ENCODE assay signal across 10 cellular contexts in the genomic region with DNA sequence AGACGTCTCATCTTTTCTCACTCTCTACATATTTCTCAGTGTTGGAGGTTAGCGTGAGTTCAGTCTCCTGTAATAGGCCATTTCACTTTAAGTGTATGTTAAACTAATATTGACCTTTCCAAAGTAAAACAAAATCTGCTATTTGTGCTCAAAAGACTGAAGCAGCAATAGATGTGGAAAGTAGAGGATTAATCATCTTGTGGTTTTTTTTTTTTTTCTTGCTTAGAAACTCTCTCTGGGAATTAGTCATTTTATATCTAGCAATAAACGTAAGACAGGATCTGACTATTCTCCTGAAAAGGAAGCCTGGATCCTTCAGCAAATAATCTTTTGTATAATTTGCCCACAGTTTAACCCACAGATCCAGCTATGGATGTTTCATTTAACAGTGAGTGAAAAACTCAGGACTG.
DNase-seq lines count a peak whose midpoint lies in the region; ATAC-seq and TF ChIP-seq lines count a peak whose summit lies in the region.
"Had no signal": no experiment of that assay in that cellular context is flagged by ENCODE, and none has a peak within 500 bp of the region (broad histone marks: within the 10 kb centered on the region; RNA-seq: fewer than 3 reads in every experiment).

No MANE protein-coding gene starts in this region.

- H3K9ac ChIP-seq in BLaER1 treated with 17β-estradiol and CSF1 and Interleukin-3, amounts not matched to agents 10 nM and 100 nM, result no peak overlapping the region
- H3K9ac ChIP-seq in mesenchymal stem cell (ENCODE audit: low read length), result peak overlapping the region; percentile 69

- peak overlapping the region; percentile 50 for H2BK120ac ChIP-seq in mesenchymal stem cell (ENCODE audit: low read depth, low read length)

- H2BK15ac ChIP-seq in mesenchymal stem cell (ENCODE audit: low read depth, poor library complexity, severe bottlenecking), result peak overlapping the region; percentile 52

- H2AK5ac ChIP-seq in mesenchymal stem cell (ENCODE audit: low read length, severe bottlenecking), result peak overlapping the region; percentile 2

- H3K79me1 ChIP-seq in mesenchymal stem cell (replicated peaks; ENCODE audit: low read length, poor library complexity, severe bottlenecking), result peaks cover 6% of the 10 kb centered on the region

- no peak overlapping the region for H4K91ac ChIP-seq in mesenchymal stem cell (ENCODE audit: low read length)

- ATAC-seq in GM18520 (IDR thresholded peaks at IDR 0.05; ENCODE audit: unreplicated experiment) (no peak), GM21360 (IDR thresholded peaks at IDR 0.05; ENCODE audit: unreplicated experiment) (no peak), HG03280 (IDR thresholded peaks at IDR 0.05; ENCODE audit: unreplicated experiment) (no peak)

- H2BK5ac ChIP-seq in mesenchymal stem cell (ENCODE audit: low read depth, low read length, poor library complexity, severe bottlenecking), result no peak overlapping the region

- no CpG with 5 or more reads among the region's 3 CpGs for WGBS in mesenchymal stem cell

- H3K4me1 ChIP-seq in BLaER1 treated with 17β-estradiol and CSF1 and Interleukin-3, amounts not matched to agents 10 nM and 100 nM, result peaks cover 46 to 73% (median 54%) of the 10 kb centered on the region in 10 experiments
- H3K4me1 ChIP-seq in mesenchymal stem cell (ENCODE audit: control insufficient read depth, insufficient read depth, low read depth, low read length), result peaks cover 16% of the 10 kb centered on the region

- no peak overlapping the region for H3K4me3 ChIP-seq in BLaER1 treated with 17β-estradiol and CSF1 and Interleukin-3, amounts not matched to agents 10 nM and 100 nM
- H3K4me3 ChIP-seq in astrocyte of the cerebellum (ENCODE audit: low read depth, low read length) (no peak overlapping the region), mesenchymal stem cell (ENCODE audit: insufficient read depth in 1 of 2, low read depth in 1 of 2, low read length in 2 of 2) (peak overlapping the region in 1 of 2 experiments; percentile 31)

- H4K20me1 ChIP-seq in BLaER1 treated with 17β-estradiol and CSF1 and Interleukin-3, amounts not matched to agents 10 nM and 100 nM, result peaks cover 0 to 99% (median 0%) of the 10 kb centered on the region in 11 experiments; a peak in 6 of 22 replicates

- peaks cover 0 to 100% (median 6%) of the 10 kb centered on the region in 11 experiments; a peak in 11 of 22 replicates for H3K36me3 ChIP-seq in BLaER1 treated with 17β-estradiol and CSF1 and Interleukin-3, amounts not matched to agents 10 nM and 100 nM
- H3K36me3 ChIP-seq in mesenchymal stem cell (ENCODE audit: control insufficient read depth in 1 of 2, insufficient read depth in 2 of 2, low read depth in 1 of 2, low read length in 2 of 2), result peaks cover 35 to 97% of the 10 kb centered on the region in 2 experiments
- H3K36me3 ChIP-seq: neutrophil had no signal

- peak overlapping the region; percentile 40 to 94 for H3K18ac ChIP-seq in mesenchymal stem cell (ENCODE audit: low read depth in 1 of 2, low read length in 2 of 2)

- no peak overlapping the region for H3K14ac ChIP-seq in mesenchymal stem cell (ENCODE audit: low read length in 2 of 2)

- no peak overlapping the region for H3K4ac ChIP-seq in mesenchymal stem cell (ENCODE audit: low read depth in 1 of 2, low read length in 2 of 2)

- in situ Hi-C loops in astrocyte of the cerebellum (cut with HindIII; ENCODE audit: low sequenced_read_pairs), result no loop called here

- H2AFZ ChIP-seq in mesenchymal stem cell (ENCODE audit: low read depth, low read length), result no peak overlapping the region

- H3K9me3 ChIP-seq in BLaER1 treated with 17β-estradiol and CSF1 and Interleukin-3, amounts not matched to agents 10 nM and 100 nM (replicated peaks in 1 of 11), result peaks cover 19 to 29% (median 22%) of the 10 kb centered on the region in 11 experiments
- H3K9me3 ChIP-seq in mesenchymal stem cell (ENCODE audit: control insufficient read depth, low read length), result no peaks in the 10 kb centered on the region
- H3K9me3 ChIP-seq: neutrophil had no signal

- DNase-seq in HS-5 (ENCODE audit: low read depth) (peak; percentile 47), astrocyte of the cerebellum (ENCODE audit: low read depth) (peak; percentile 57), mesenchymal stem cell (peak; percentile 77), hypothalamus (lab: John Stamatoyannopoulos, UW) (no peak)
- DNase-seq: hippocampal formation had no signal

- peak overlapping the region in 8 of 11 experiments; percentile 23 to 82 (median 50); a peak in 12 of 22 replicates for H3K27ac ChIP-seq in BLaER1 treated with 17β-estradiol and CSF1 and Interleukin-3, amounts not matched to agents 10 nM and 100 nM
- H3K27ac ChIP-seq in mesenchymal stem cell (ENCODE audit: low read length, poor library complexity, severe bottlenecking), result peak overlapping the region; percentile 97
- H3K27ac ChIP-seq: neutrophil had no signal

- no peak overlapping the region for H3K23ac ChIP-seq in mesenchymal stem cell (ENCODE audit: low read length in 2 of 2)

- peak overlapping the region; percentile 30 to 83 (median 62); a peak in 21 of 22 replicates for H3K4me2 ChIP-seq in BLaER1 treated with 17β-estradiol and CSF1 and Interleukin-3, amounts not matched to agents 10 nM and 100 nM
- no peak overlapping the region for H3K4me2 ChIP-seq in mesenchymal stem cell (ENCODE audit: low read length, poor library complexity, severe bottlenecking)

- no peak overlapping the region for H4K8ac ChIP-seq in mesenchymal stem cell (ENCODE audit: low read length)

- peak overlapping the region in 1 of 2 experiments; percentile 60 for H2BK12ac ChIP-seq in mesenchymal stem cell (ENCODE audit: low read length in 2 of 2)

- H3K27me3 ChIP-seq in BLaER1 treated with 17β-estradiol and CSF1 and Interleukin-3, amounts not matched to agents 10 nM and 100 nM, result no peaks in the 10 kb centered on the region
- H3K27me3 ChIP-seq in mesenchymal stem cell (ENCODE audit: control insufficient read depth in 1 of 2, insufficient read depth in 1 of 2, low read length in 2 of 2), result no peaks in the 10 kb centered on the region
- H3K27me3 ChIP-seq: neutrophil had no signal

- no peak for TF ChIP-seq CTCF in astrocyte of the cerebellum (IDR thresholded peaks at IDR 0.05; ENCODE audit: low read depth, low read length, missing control alignments)

Comparison
In these comparisons a context has a peak if more than half of its experiments do, and no peak if none do; other contexts are left out.
1. DNase-seq: peak in HS-5 (single experiment), astrocyte of the cerebellum (single experiment) and mesenchymal stem cell (single experiment); none in hypothalamus (0 of 51).